Comparison of ENCODE assay signal across 23 cellular contexts in genomic region chr17:73541111-73541510, GRCh38.
A peak's percentile ranks its signal among the peaks of the same experiment; 100 is the strongest.
DNase-seq lines count a peak whose midpoint lies in the region; FAIRE-seq and TF ChIP-seq lines count a peak whose summit lies in the region.
"Had no signal": no experiment of that assay in that cellular context is flagged by ENCODE, and none has a peak within 500 bp of the region (broad histone marks: within the 10 kb centered on the region; RNA-seq: fewer than 3 reads in every experiment).

No MANE protein-coding gene starts in this region.

- no peaks in the 10 kb centered on the region for H3K27me3 Mint-ChIP-seq in chondrocyte (ENCODE audit: low read depth)
- H3K27me3 Mint-ChIP-seq: CD4-positive, alpha-beta memory T cell had no signal

- H3K27ac Mint-ChIP-seq in chondrocyte (ENCODE audit: unreplicated experiment): no peak overlapping the region
- H3K27ac Mint-ChIP-seq: activated CD4-positive, alpha-beta T cell treated with anti-CD3 and anti-CD28 coated beads, Interleukin-2, amount 10 ng/mL, durations not matched to agents 24 days and 14 days; activated naive CD4-positive, alpha-beta T cell treated with anti-CD3 and anti-CD28 coated beads for 36 hours; CD4-positive, alpha-beta memory T cell; dendritic cell treated with granulocyte-macrophage colony-stimulating factor and Interleukin-4, amounts not matched to agents 40 ng/mL and 50 ng/mL, for 4 days had no signal

- H3K27me3 ChIP-seq in bronchial epithelial cell (ENCODE audit: control insufficient read depth, insufficient read depth, low read length): no peaks in the 10 kb centered on the region
- H3K27me3 ChIP-seq: heart left ventricle, neutrophil had no signal

- H3K4me3 ChIP-seq in bronchial epithelial cell (ENCODE audit: low read depth, low read length): peak overlapping the region; percentile 9
- H3K4me3 ChIP-seq: heart left ventricle, stomach, tibial artery had no signal

- no peak for FAIRE-seq in bronchial epithelial cell (lab: Jason Lieb, UNC)
- FAIRE-seq: GM12891 had no signal

- H3K4me3 Mint-ChIP-seq in chondrocyte (ENCODE audit: unreplicated experiment): no peak overlapping the region
- H3K4me3 Mint-ChIP-seq: activated CD4-positive, alpha-beta T cell treated with anti-CD3 and anti-CD28 coated beads, Interleukin-2, amount 10 ng/mL, durations not matched to agents 24 days and 14 days; activated naive CD4-positive, alpha-beta T cell treated with anti-CD3 and anti-CD28 coated beads for 36 hours; CD4-positive, alpha-beta memory T cell; dendritic cell treated with granulocyte-macrophage colony-stimulating factor and Interleukin-4, amounts not matched to agents 40 ng/mL and 50 ng/mL, for 4 days had no signal

- DNase-seq in DMS53 treated with DMSO at 0.1 percent for 48 hours (lab: John Stamatoyannopoulos, UW; ENCODE audit: unreplicated experiment): peak; percentile 7
- peak; percentile 76 for DNase-seq in NCI-H1694 treated with DMSO at 0.1 percent for 48 hours (lab: John Stamatoyannopoulos, UW)
- DNase-seq in bronchial epithelial cell (ENCODE audit: low read depth): peak; percentile 62
- DNase-seq in occipital lobe (lab: John Stamatoyannopoulos, UW): peak; percentile 32
- no peak for DNase-seq in chondrocyte (ENCODE audit: low spot score)
- no peak for DNase-seq in HK-2 (ENCODE audit: unreplicated experiment)
- DNase-seq in EL: no peak
- DNase-seq: activated CD4-positive, alpha-beta T cell treated with anti-CD3 and anti-CD28 coated beads, Interleukin-2, amount 10 ng/mL, durations not matched to agents 24 days and 14 days; activated naive CD4-positive, alpha-beta T cell treated with anti-CD3 and anti-CD28 coated beads for 36 hours; activated T-cell treated with anti-CD3 and anti-CD28 coated beads, Interleukin-2, amount 50 U/mL, for 48 hours; CD4-positive, alpha-beta memory T cell; H7; left colon; NCI-H1417; NCI-H510A; stimulated activated CD8-positive, alpha-beta memory T cell treated with anti-CD3 and anti-CD28 coated beads, Interleukin-4, amount 100 ng/mL, for 48 hours; stomach; T-helper 2 cell; tibial artery had no signal

- no peaks in the 10 kb centered on the region for H3K36me3 Mint-ChIP-seq in chondrocyte (ENCODE audit: low read depth)
- H3K36me3 Mint-ChIP-seq: CD4-positive, alpha-beta memory T cell had no signal

- TF ChIP-seq CTCF in bronchial epithelial cell (IDR thresholded peaks at IDR 0.05; ENCODE audit: insufficient read depth, low read length, severe bottlenecking) (peak; percentile 28), chondrocyte (IDR thresholded peaks at IDR 0.05) (no peak)

- H3K36me3 ChIP-seq in bronchial epithelial cell (ENCODE audit: control insufficient read depth, insufficient read depth, low read length): no peaks in the 10 kb centered on the region
- H3K36me3 ChIP-seq: heart left ventricle, neutrophil, stomach, tibial artery had no signal

- no peaks in the 10 kb centered on the region for H3K4me1 Mint-ChIP-seq in chondrocyte (ENCODE audit: low read depth)
- H3K4me1 Mint-ChIP-seq: activated CD4-positive, alpha-beta T cell treated with anti-CD3 and anti-CD28 coated beads, Interleukin-2, amount 10 ng/mL, durations not matched to agents 24 days and 14 days had no signal

- no peaks in the 10 kb centered on the region for H3K9me3 Mint-ChIP-seq in chondrocyte (ENCODE audit: low read depth)
- H3K9me3 Mint-ChIP-seq: activated CD4-positive, alpha-beta T cell treated with anti-CD3 and anti-CD28 coated beads, Interleukin-2, amount 10 ng/mL, durations not matched to agents 24 days and 14 days; activated naive CD4-positive, alpha-beta T cell treated with anti-CD3 and anti-CD28 coated beads for 36 hours; dendritic cell treated with granulocyte-macrophage colony-stimulating factor and Interleukin-4, amounts not matched to agents 40 ng/mL and 50 ng/mL, for 4 days had no signal

Comparison
In these comparisons a context has a peak if more than half of its experiments do, and no peak if none do; other contexts are left out.
1. DNase-seq: peak in DMS53 treated with DMSO at 0.1 percent for 48 hours (single experiment), NCI-H1694 treated with DMSO at 0.1 percent for 48 hours (single experiment), bronchial epithelial cell (single experiment) and occipital lobe (single experiment); none in chondrocyte (single experiment), HK-2 (single experiment) and EL (single experiment).